Comparison of ENCODE assay signal across 8 cellular contexts in the genomic region with DNA sequence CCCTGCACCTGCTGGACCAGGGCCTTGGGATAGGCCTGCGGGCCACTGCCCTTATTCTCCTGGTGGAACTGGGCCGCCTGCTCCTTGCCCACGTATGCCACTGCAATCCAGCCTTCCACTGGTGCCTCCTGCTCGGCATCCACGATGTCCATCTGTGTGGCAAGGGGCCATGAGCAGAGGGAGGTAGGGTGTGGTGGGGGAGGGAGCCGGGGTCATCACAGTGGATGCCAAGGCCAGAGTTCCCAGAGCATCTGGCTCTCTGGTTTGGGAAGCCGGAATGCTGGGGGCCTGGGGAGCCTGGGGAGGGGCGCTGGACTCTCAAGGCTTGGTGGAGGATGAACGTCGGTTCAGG. TPM values are rescaled to one million over a fixed set of nuclear protein-coding genes. Genes with fewer than 3 reads are reported as not detected.
DNase-seq lines count a peak whose midpoint lies in the region; TF ChIP-seq lines count a peak whose summit lies in the region.

No MANE protein-coding gene starts in this region.

- peak overlapping the region; percentile 85 to 91 (median 89) for H3K4me3 Mint-ChIP-seq in brain

- H2BK5ac ChIP-seq in mesendoderm (ENCODE audit: low read length) = no peak overlapping the region

- peaks cover 22% of the 10 kb centered on the region for H3K4me1 Mint-ChIP-seq in brain

- H3K9ac ChIP-seq in mesendoderm (ENCODE audit: low read length) = peak overlapping the region; percentile 84

- peak overlapping the region; percentile 68 for H3K4me2 ChIP-seq in mesendoderm (ENCODE audit: low read length)

- H3K36me3 ChIP-seq in cardiac muscle cell = no peaks in the 10 kb centered on the region
- H3K36me3 ChIP-seq in mesendoderm (ENCODE audit: control insufficient read depth, insufficient read depth, low read length) = no peaks in the 10 kb centered on the region
- no peaks in the 10 kb centered on the region for H3K36me3 ChIP-seq in urinary bladder (ENCODE audit: insufficient read depth)

- DNase-seq in cardiac muscle cell (ENCODE audit: low read depth in 1 of 2, low spot score in 1 of 2) = no peak
- no peak for DNase-seq in cardiac septum (ENCODE audit: low spot score)
- DNase-seq in mesendoderm = no peak
- DNase-seq in activated effector memory CD4-positive, alpha-beta T cell treated with anti-CD3 and anti-CD28 coated beads, Interleukin-2, amount 50 U/mL, for 16 hours = no peak
- DNase-seq in retina = no peak
- no peak for DNase-seq in NCI-H128 (lab: John Stamatoyannopoulos, UW; ENCODE audit: unreplicated experiment)

- peak overlapping the region; percentile 87 for H3K18ac ChIP-seq in mesendoderm (ENCODE audit: low read length)

- TF ChIP-seq CTCF in cardiac muscle cell (IDR thresholded peaks at IDR 0.05; ENCODE audit: low read depth, low read length) (no peak), brain (conservative IDR thresholded peaks at IDR 0.05) (no peak)

- H3K4ac ChIP-seq in mesendoderm (ENCODE audit: low read depth, low read length) = no peak overlapping the region

- H2BK15ac ChIP-seq in mesendoderm (replicated peaks; ENCODE audit: low read depth) = no peak overlapping the region

- no peaks in the 10 kb centered on the region for H3K9me3 ChIP-seq in cardiac muscle cell (ENCODE audit: low read depth)

- no peaks in the 10 kb centered on the region for H3K79me2 ChIP-seq in mesendoderm (ENCODE audit: control insufficient read depth, insufficient read depth, low read length)

- peaks cover 8% of the 10 kb centered on the region for H3K36me3 Mint-ChIP-seq in brain

- H3K9me3 Mint-ChIP-seq in brain = peaks cover 0 to 5% (median 0%) of the 10 kb centered on the region in 5 experiments

- H3K27ac Mint-ChIP-seq in brain = peak overlapping the region; percentile 52 to 92 (median 86)

- H3K27ac ChIP-seq in cardiac muscle cell (no peak overlapping the region), mesendoderm (ENCODE audit: low read depth, low read length) (no peak overlapping the region), urinary bladder (ENCODE audit: low read depth) (no peak overlapping the region)

- no CpG with 5 or more reads among the region's 10 CpGs for WGBS in mesendoderm (ENCODE audit: extremely low coverage, insufficient coverage, low lambda C conversion rate)
- 25% methylated on average over 10 of the region's 10 CpGs for WGBS in urinary bladder

- H4K8ac ChIP-seq in mesendoderm (ENCODE audit: low read depth, low read length) = no peak overlapping the region

- peaks cover 7% of the 10 kb centered on the region for H3K27me3 Mint-ChIP-seq in brain

- H3K23ac ChIP-seq in mesendoderm (ENCODE audit: low read length) = no peak overlapping the region

- H4K5ac ChIP-seq in mesendoderm (ENCODE audit: low read length) = no peak overlapping the region

- H3K56ac ChIP-seq in mesendoderm (ENCODE audit: low read length) = peak overlapping the region; percentile 84

- intact Hi-C loops in cardiac septum (cut with DNase I) = loop anchor here (1.0 to 5.0 kb wide), 4 partner anchors 59 to 279 kb away; a partner anchor contains a TSS

- H3K4me3 ChIP-seq in cardiac muscle cell (peak overlapping the region; percentile 52), mesendoderm (ENCODE audit: low read length) (peak overlapping the region; percentile 66), urinary bladder (ENCODE audit: low read depth, low read length) (peak overlapping the region; percentile 74)

- no peak overlapping the region for H2BK120ac ChIP-seq in mesendoderm (ENCODE audit: low read depth, low read length)

- H3K27me3 ChIP-seq in cardiac muscle cell (no peaks in the 10 kb centered on the region), mesendoderm (ENCODE audit: insufficient read depth, low read length, poor library complexity) (no peaks in the 10 kb centered on the region)

- H2AK5ac ChIP-seq in mesendoderm (ENCODE audit: low read length) = no peak overlapping the region

- H3K4me1 ChIP-seq in cardiac muscle cell (ENCODE audit: low read depth) (peaks cover 4% of the 10 kb centered on the region), mesendoderm (ENCODE audit: control insufficient read depth, low read depth, low read length) (no peaks in the 10 kb centered on the region), urinary bladder (ENCODE audit: insufficient read depth) (no peaks in the 10 kb centered on the region)

- no peaks in the 10 kb centered on the region for H3K79me1 ChIP-seq in mesendoderm (ENCODE audit: low read length)

RNA-seq across cellular contexts. Expression of a gene that starts 0.6 kb away (rescaled TPM):
- 30.4 and 39.8 TPM in 2 replicates for total RNA-seq in cardiac muscle cell
- 9.5 and 13.1 TPM in 2 replicates for polyA plus RNA-seq in cardiac muscle cell
- 10.5 TPM for total RNA-seq in cardiac septum
- polyA plus RNA-seq in brain (ENCODE audit: insufficient read depth, low read depth, low replicate concordance) = 8.0 TPM
- 3.1 TPM for polyA plus RNA-seq in mesendoderm (2013, experiment 1 of 2)
- 2.9 TPM for polyA plus RNA-seq in mesendoderm (2013, experiment 2 of 2)
- 10.7 TPM for total RNA-seq in urinary bladder
- 18.8 TPM for polyA plus RNA-seq in urinary bladder

RNA-seq across cellular contexts. Expression of a gene that starts 10.2 kb away (rescaled TPM):
- total RNA-seq in cardiac muscle cell (2.2 and 2.9 TPM in 2 replicates), cardiac septum (1.3 TPM), urinary bladder (6.2 TPM)
- polyA plus RNA-seq in cardiac muscle cell (11.2 and 13.9 TPM in 2 replicates), brain (ENCODE audit: insufficient read depth, low read depth, low replicate concordance) (25.3 TPM), urinary bladder (11.0 TPM)
- polyA plus RNA-seq in mesendoderm (2013, experiment 1 of 2) = 1.6 TPM
- polyA plus RNA-seq in mesendoderm (2013, experiment 2 of 2) = 1.2 TPM

RNA-seq across cellular contexts. Expression of a gene that starts 29.8 kb away (rescaled TPM):
- total RNA-seq in cardiac muscle cell = 8.7 and 12.9 TPM in 2 replicates
- polyA plus RNA-seq in cardiac muscle cell = 5.0 and 7.1 TPM in 2 replicates
- total RNA-seq in cardiac septum = 0.78 TPM
- polyA plus RNA-seq in brain (ENCODE audit: insufficient read depth, low read depth, low replicate concordance) = 5.1 TPM
- polyA plus RNA-seq in mesendoderm (2013, experiment 1 of 2) = 2.6 TPM
- polyA plus RNA-seq in mesendoderm (2013, experiment 2 of 2) = 2.6 TPM
- 2.1 TPM for total RNA-seq in urinary bladder
- polyA plus RNA-seq in urinary bladder = 2.0 TPM

RNA-seq across cellular contexts. Expression of a gene that starts 29.9 kb away (rescaled TPM):
- total RNA-seq in cardiac muscle cell (90.5 and 160 TPM in 2 replicates), cardiac septum (106 TPM), urinary bladder (27.5 TPM)
- polyA plus RNA-seq in cardiac muscle cell (92.6 and 124 TPM in 2 replicates), brain (ENCODE audit: insufficient read depth, low read depth, low replicate concordance) (205 TPM), urinary bladder (53.6 TPM)
- 264 TPM for polyA plus RNA-seq in mesendoderm (2013, experiment 1 of 2)
- polyA plus RNA-seq in mesendoderm (2013, experiment 2 of 2) = 276 TPM

RNA-seq across cellular contexts. Expression of a gene that starts 39.0 kb away (rescaled TPM):
- total RNA-seq in cardiac muscle cell = 39.3 and 73.4 TPM in 2 replicates
- polyA plus RNA-seq in cardiac muscle cell = 64.8 and 100.0 TPM in 2 replicates
- 10.2 TPM for total RNA-seq in cardiac septum
- polyA plus RNA-seq in brain (ENCODE audit: insufficient read depth, low read depth, low replicate concordance) = 10.5 TPM
- 24.5 TPM for polyA plus RNA-seq in mesendoderm (2013, experiment 1 of 2)
- 24.6 TPM for polyA plus RNA-seq in mesendoderm (2013, experiment 2 of 2)
- 2.1 TPM for total RNA-seq in urinary bladder
- polyA plus RNA-seq in urinary bladder = 7.7 TPM
